17 cellular contexts compared by ENCODE assay signal in genomic region chr18:3057526-3057925, GRCh38. TPM values are rescaled to one million over a fixed set of nuclear protein-coding genes. Genes with fewer than 3 reads are reported as not detected.
DNase-seq lines count a peak whose midpoint lies in the region; ATAC-seq, FAIRE-seq and TF ChIP-seq lines count a peak whose summit lies in the region.
"Had no signal": no experiment of that assay in that cellular context is flagged by ENCODE, and none has a peak within 500 bp of the region (broad histone marks: within the 10 kb centered on the region; RNA-seq: fewer than 3 reads in every experiment).

No MANE protein-coding gene starts in this region.

- FAIRE-seq in H1 (lab: Jason Lieb, UNC), result no peak
- FAIRE-seq: GM12878 had no signal

- TF ChIP-seq EP300 in H1 (IDR thresholded peaks at IDR 0.05; ENCODE audit: borderline replicate concordance in 1 of 2, low read depth in 2 of 2, low read length in 2 of 2), result no peak

- CTCF ChIA-PET in H1 (lab: Charles Lee; ENCODE audit: partially characterized antibody), result interaction anchor here (0.9 to 1.9 kb wide), 3 partner anchors 19 to 110 kb away, joined by 3 to 5 read pairs (median 4); no protein-coding TSS in a partner anchor

- H3K36me3 Mint-ChIP-seq in activated naive CD8-positive, alpha-beta T cell, result peaks cover 8% of the 10 kb centered on the region
- H3K36me3 Mint-ChIP-seq in activated naive CD8-positive, alpha-beta T cell treated with anti-CD3 and anti-CD28 coated beads, Interleukin-2, amount 50 U/mL, for 24 hours (ENCODE audit: low read depth), result peaks cover 5% of the 10 kb centered on the region
- peaks cover 10% of the 10 kb centered on the region for H3K36me3 Mint-ChIP-seq in mesothelial cell of epicardium

- H3K4me3 ChIP-seq in Peyer's patch (no peak overlapping the region), H1 (ENCODE audit: extremely low read depth in 1 of 4, insufficient read depth in 2 of 4, low read depth in 3 of 4, low read length in 4 of 4) (no peak overlapping the region)
- H3K4me3 ChIP-seq: GM12878, left ventricle myocardium inferior, neural progenitor cell had no signal

- no peaks in the 10 kb centered on the region for H3K36me3 ChIP-seq in Peyer's patch
- no peaks in the 10 kb centered on the region for H3K36me3 ChIP-seq in H1 (ENCODE audit: control insufficient read depth in 2 of 4, insufficient read depth in 4 of 4, low read length in 3 of 4)
- H3K36me3 ChIP-seq: left ventricle myocardium inferior, neural progenitor cell had no signal

- no peak for ATAC-seq in activated naive CD8-positive, alpha-beta T cell treated with anti-CD3 and anti-CD28 coated beads, Interleukin-2, amount 50 U/mL, for 24 hours
- ATAC-seq: GM12878 had no signal

- POLR2A ChIA-PET in H1 (lab: Charles Lee; ENCODE audit: partially characterized antibody), result no interaction called here

- no peak overlapping the region for H3K4ac ChIP-seq in H1 (replicated peaks; ENCODE audit: insufficient read length, low read depth, low read length)

- H4K20me1 ChIP-seq in H1 (replicated peaks in 1 of 2; ENCODE audit: control insufficient read depth in 1 of 2, insufficient read depth in 2 of 2, low read length in 2 of 2), result no peaks in the 10 kb centered on the region

- H2BK20ac ChIP-seq in H1 (ENCODE audit: low read length), result 0 out of 2 replicates have a peak overlapping the region, but pooled peaks have one; percentile 22

- no peak overlapping the region for H3K23ac ChIP-seq in H1 (ENCODE audit: insufficient read length)

- H3K9me3 ChIP-seq in Peyer's patch (no peaks in the 10 kb centered on the region), H1 (ENCODE audit: insufficient read depth in 2 of 2, low read depth in 1 of 2, low read length in 1 of 2) (0 out of 4 replicates have a peak, but pooled peaks cover 0 to 4% of the 10 kb centered on the region in 2 experiments)
- H3K9me3 ChIP-seq: left ventricle myocardium inferior had no signal

- no peak overlapping the region for H3K18ac ChIP-seq in H1 (ENCODE audit: extremely low read depth, low read length)

- no peaks in the 10 kb centered on the region for H3K79me1 ChIP-seq in H1 (ENCODE audit: low read depth, low read length)

- peaks cover 5% of the 10 kb centered on the region for H3K9me3 Mint-ChIP-seq in activated naive CD8-positive, alpha-beta T cell (ENCODE audit: low read depth)
- H3K9me3 Mint-ChIP-seq in activated naive CD8-positive, alpha-beta T cell treated with anti-CD3 and anti-CD28 coated beads, Interleukin-2, amount 50 U/mL, for 24 hours, result peaks cover 17% of the 10 kb centered on the region
- H3K9me3 Mint-ChIP-seq in mesothelial cell of epicardium, result peaks cover 17% of the 10 kb centered on the region

- no peaks in the 10 kb centered on the region for H3K79me2 ChIP-seq in H1 (ENCODE audit: control insufficient read depth in 1 of 2, insufficient read depth in 2 of 2, low read length in 2 of 2)

- H4K8ac ChIP-seq in H1 (ENCODE audit: extremely low read depth, insufficient read depth, low read length), result no peak overlapping the region

- WGBS in H1 (ENCODE audit: extremely low coverage in 1 of 2, insufficient coverage in 1 of 2, insufficient read length in 1 of 2, insufficient replicate concordance in 2 of 2, low coverage in 1 of 2, low lambda C conversion rate in 2 of 2, missing lambda C conversion rate in 1 of 2), 2 experiments, result 88% methylated on average over 4 of the region's 4 CpGs; no CpG with 5 or more reads in 1 of the 2 experiments

- TF ChIP-seq POLR2A in Peyer's patch (IDR thresholded peaks at IDR 0.05), result no peak
- no peak for TF ChIP-seq POLR2A in H1 (IDR thresholded peaks at IDR 0.05; ENCODE audit: control extremely low read depth in 1 of 2, low read depth in 2 of 2, low read length in 2 of 2)

- H3K27ac Mint-ChIP-seq in activated naive CD8-positive, alpha-beta T cell, result peak overlapping the region; percentile 70
- H3K27ac Mint-ChIP-seq in activated naive CD8-positive, alpha-beta T cell treated with anti-CD3 and anti-CD28 coated beads, Interleukin-2, amount 50 U/mL, for 24 hours, result no peak overlapping the region
- H3K27ac Mint-ChIP-seq in mesothelial cell of epicardium, result no peak overlapping the region
- H3K27ac Mint-ChIP-seq: progenitor cell of endocrine pancreas had no signal

- no peak overlapping the region for H2AK5ac ChIP-seq in H1 (ENCODE audit: low read depth, low read length)

- 0 out of 2 replicates have a peak overlapping the region, but pooled peaks have one; percentile 0 for H2BK12ac ChIP-seq in H1 (ENCODE audit: low read depth, low read length)

- no peak overlapping the region for H2BK5ac ChIP-seq in H1 (ENCODE audit: low read depth, low read length)

- peak overlapping the region; percentile 67 to 80 (median 73) for H3K27ac ChIP-seq in Peyer's patch
- no peak overlapping the region for H3K27ac ChIP-seq in H1 (ENCODE audit: low read depth, low read length)
- H3K27ac ChIP-seq: left ventricle myocardium inferior, neural progenitor cell had no signal

- H3K4me2 ChIP-seq in H1 (ENCODE audit: insufficient read depth in 1 of 2, low read depth in 2 of 2, low read length in 2 of 2), result no peak overlapping the region
- H3K4me2 ChIP-seq: neural progenitor cell had no signal

- no peak overlapping the region for H3K14ac ChIP-seq in H1 (ENCODE audit: insufficient read length)

- H3K23me2 ChIP-seq in H1 (ENCODE audit: low read depth, low read length), result no peaks in the 10 kb centered on the region

- H2BK15ac ChIP-seq in H1 (ENCODE audit: low read length), result no peak overlapping the region

- H3K56ac ChIP-seq in H1 (replicated peaks; ENCODE audit: insufficient read length, low read depth, low read length), result no peak overlapping the region

- TF ChIP-seq CTCF in Peyer's patch (IDR thresholded peaks at IDR 0.05) (no peak), H1 (IDR thresholded peaks at IDR 0.05; ENCODE audit: control extremely low read depth in 1 of 3, insufficient read depth in 1 of 3, low read depth in 1 of 3, low read length in 3 of 3) (no peak), mesothelial cell of epicardium (IDR thresholded peaks at IDR 0.05; ENCODE audit: unreplicated experiment) (no peak)

- no peaks in the 10 kb centered on the region for H3K27me3 ChIP-seq in Peyer's patch
- no peaks in the 10 kb centered on the region for H3K27me3 ChIP-seq in H1 (replicated peaks in 1 of 4; ENCODE audit: control insufficient read depth in 3 of 4, extremely low read depth in 1 of 4, insufficient read depth in 3 of 4, low read length in 3 of 4)
- H3K27me3 ChIP-seq: neural progenitor cell had no signal

- H4K5ac ChIP-seq in H1 (ENCODE audit: insufficient read length, low read depth, low read length), result no peak overlapping the region

- no peak overlapping the region for H4K91ac ChIP-seq in H1 (replicated peaks; ENCODE audit: insufficient read length, low read length)

- no peak for TF ChIP-seq RAD21 in H1 (IDR thresholded peaks at IDR 0.05 in 1 of 2, conservative IDR thresholded peaks at IDR 0.05 in 1 of 2; ENCODE audit: low read depth in 2 of 2, low read length in 2 of 2)

- no peak overlapping the region for H2AFZ ChIP-seq in H1 (ENCODE audit: low read length)
- H2AFZ ChIP-seq: neural progenitor cell had no signal

- H3K9ac ChIP-seq in H1 (replicated peaks in 1 of 4; ENCODE audit: extremely low read depth in 1 of 4, low read depth in 3 of 4, low read length in 3 of 4), result no peak overlapping the region
- H3K9ac ChIP-seq: neural progenitor cell had no signal

- no peak overlapping the region for H3K4me3 Mint-ChIP-seq in activated naive CD8-positive, alpha-beta T cell
- no peak overlapping the region for H3K4me3 Mint-ChIP-seq in activated naive CD8-positive, alpha-beta T cell treated with anti-CD3 and anti-CD28 coated beads, Interleukin-2, amount 50 U/mL, for 24 hours
- H3K4me3 Mint-ChIP-seq in mesothelial cell of epicardium, result no peak overlapping the region
- H3K4me3 Mint-ChIP-seq: neural progenitor cell had no signal

- no peak overlapping the region for H2BK120ac ChIP-seq in H1 (replicated peaks; ENCODE audit: low read depth, low read length)

- H3K27me3 Mint-ChIP-seq in activated naive CD8-positive, alpha-beta T cell, result no peaks in the 10 kb centered on the region
- H3K27me3 Mint-ChIP-seq in activated naive CD8-positive, alpha-beta T cell treated with anti-CD3 and anti-CD28 coated beads, Interleukin-2, amount 50 U/mL, for 24 hours, result no peaks in the 10 kb centered on the region
- no peaks in the 10 kb centered on the region for H3K27me3 Mint-ChIP-seq in mesothelial cell of epicardium (ENCODE audit: low read depth)
- H3K27me3 Mint-ChIP-seq: progenitor cell of endocrine pancreas had no signal

- DNase-seq in activated naive CD8-positive, alpha-beta T cell treated with anti-CD3 and anti-CD28 coated beads, Interleukin-2, amount 50 U/mL, for 24 hours, result no peak
- DNase-seq in Peyer's patch, result no peak
- no peak for DNase-seq in H1 (ENCODE audit: low read depth in 1 of 2, low spot score in 2 of 2)
- no peak for DNase-seq in NCI-H2227 (lab: John Stamatoyannopoulos, UW; ENCODE audit: unreplicated experiment)
- DNase-seq in globus pallidus (ENCODE audit: low spot score), result no peak
- no peak for DNase-seq in mesothelial cell of epicardium (ENCODE audit: low spot score in 2 of 2, unreplicated experiment in 2 of 2)
- DNase-seq: activated CD4-positive, alpha-beta T cell treated with anti-CD3 and anti-CD28 coated beads for 1 hour; DMS79; erythroblast; foreskin fibroblast; left ventricle myocardium inferior; NCI-H187 treated with DMSO at 0.1 percent for 48 hours; substantia nigra had no signal

- H3K4me1 Mint-ChIP-seq in activated naive CD8-positive, alpha-beta T cell (ENCODE audit: low read depth), result peaks cover 54% of the 10 kb centered on the region
- peaks cover 51% of the 10 kb centered on the region for H3K4me1 Mint-ChIP-seq in activated naive CD8-positive, alpha-beta T cell treated with anti-CD3 and anti-CD28 coated beads, Interleukin-2, amount 50 U/mL, for 24 hours
- H3K4me1 Mint-ChIP-seq in mesothelial cell of epicardium, result peaks cover 13% of the 10 kb centered on the region

- H3K4me1 ChIP-seq in Peyer's patch (peaks cover 0 to 22% (median 5%) of the 10 kb centered on the region in 4 donors), H1 (replicated peaks in 1 of 4; ENCODE audit: control insufficient read depth in 3 of 4, insufficient read depth in 4 of 4, low read length in 3 of 4) (no peaks in the 10 kb centered on the region)

TF ChIP-seq in H1, 55 proteins besides CTCF, POLR2A, EP300 and RAD21 (continues in another document):
- TF ChIP-seq TEAD4 (IDR thresholded peaks at IDR 0.05; ENCODE audit: low read depth, low read length), result no peak
- TF ChIP-seq HDAC6 (IDR thresholded peaks at IDR 0.05; ENCODE audit: low read depth, low read length), result no peak

RNA-seq across cellular contexts. Expression of gene LPIN2, which starts 44.6 kb away (rescaled TPM):
- total RNA-seq in Peyer's patch (100 to 1,000 TPM in 3 of 4 donors, 10 to 100 TPM in 1; 29.7 to 178 (median 133) TPM), mesothelial cell of epicardium (39.3 to 44.9 TPM (median 42.2 TPM) in 3 replicates)
- 13.8 and 14.2 TPM in 2 replicates for total RNA-seq in H1 (2021; fragmentation: NEBNext Ultra II Directional; extraction: Animal tissue kit (Norgen Biotek cat#: 25700))
- polyA plus RNA-seq in H1 (2011; rRNA removed), result 7.4 and 7.7 TPM in 2 replicates
- 11.6 TPM for polyA plus RNA-seq in H1 (2011; cell fraction: cytosol; rRNA removed)
- polyA plus RNA-seq in H1 (2011; cell fraction: nucleus; rRNA removed), result 12.2 TPM
- 8.6 to 10.8 TPM (median 9.6 TPM) in 4 replicates for polyA plus RNA-seq in H1 (2012, experiment 1 of 2)
- polyA plus RNA-seq in H1 (2012, experiment 2 of 2), result 1.7 TPM
- polyA plus RNA-seq in H1 (2013, experiment 1 of 2), result 7.6 TPM
- polyA plus RNA-seq in H1 (2013, experiment 2 of 2), result 7.8 TPM
- 14.3 and 16.1 TPM in 2 replicates for polyA minus RNA-seq in H1 (2011; rRNA and poly(A)+ RNA removed)
- polyA minus RNA-seq in H1 (2011; cell fraction: cytosol; rRNA and poly(A)+ RNA removed), result 9.8 TPM
- 18.0 TPM for polyA minus RNA-seq in H1 (2011; cell fraction: nucleus; rRNA and poly(A)+ RNA removed)
